Comparison of ENCODE assay signal across 1 cellular context in genomic region chr5:32232441-32233219, GRCh38.
TF ChIP-seq lines count a peak whose summit lies in the region.

No MANE protein-coding gene starts in this region.

TF ChIP-seq in HEK293, 187 proteins besides CTCF, POLR2A, EP300 and RAD21 (continued from another document):
- TF ChIP-seq PRDM2 (tag by site-specific recombination; IDR thresholded peaks at IDR 0.05; ENCODE audit: borderline replicate concordance) = no peak
- TF ChIP-seq ZSCAN4 (tag by site-specific recombination; IDR thresholded peaks at IDR 0.05) = no peak
- no peak for TF ChIP-seq ZNF114 (tag by site-specific recombination; IDR thresholded peaks at IDR 0.05)
- no peak for TF ChIP-seq RBAK (tag by site-specific recombination; IDR thresholded peaks at IDR 0.05)
- no peak for TF ChIP-seq ZNF416 (tag by site-specific recombination; IDR thresholded peaks at IDR 0.05)
- no peak for TF ChIP-seq TRIM28 (IDR thresholded peaks at IDR 0.05; ENCODE audit: borderline replicate concordance, low read length)
- TF ChIP-seq KLF1 (tag by site-specific recombination; IDR thresholded peaks at IDR 0.05) = no peak
- TF ChIP-seq ZNF292 (tag by site-specific recombination; IDR thresholded peaks at IDR 0.05; ENCODE audit: borderline replicate concordance, low read depth) = no peak
- TF ChIP-seq ZBTB8A (tag by site-specific recombination; IDR thresholded peaks at IDR 0.05) = no peak
- TF ChIP-seq ZNF433 (tag by site-specific recombination; IDR thresholded peaks at IDR 0.05; ENCODE audit: low read depth) = no peak
- TF ChIP-seq ZNF121 (tag by site-specific recombination; IDR thresholded peaks at IDR 0.05) = 0 out of 2 replicates have a peak, but pooled peaks have one; percentile 21
- 0 out of 2 replicates have a peak, but pooled peaks have one; percentile 22 for TF ChIP-seq ZSCAN30 (tag by site-specific recombination; IDR thresholded peaks at IDR 0.05)
- no peak for TF ChIP-seq ZNF677 (tag by site-specific recombination; IDR thresholded peaks at IDR 0.05)
- no peak for TF ChIP-seq YY2 (tag by site-specific recombination; IDR thresholded peaks at IDR 0.05)
